16 cellular contexts compared by ENCODE assay signal in the genomic region with DNA sequence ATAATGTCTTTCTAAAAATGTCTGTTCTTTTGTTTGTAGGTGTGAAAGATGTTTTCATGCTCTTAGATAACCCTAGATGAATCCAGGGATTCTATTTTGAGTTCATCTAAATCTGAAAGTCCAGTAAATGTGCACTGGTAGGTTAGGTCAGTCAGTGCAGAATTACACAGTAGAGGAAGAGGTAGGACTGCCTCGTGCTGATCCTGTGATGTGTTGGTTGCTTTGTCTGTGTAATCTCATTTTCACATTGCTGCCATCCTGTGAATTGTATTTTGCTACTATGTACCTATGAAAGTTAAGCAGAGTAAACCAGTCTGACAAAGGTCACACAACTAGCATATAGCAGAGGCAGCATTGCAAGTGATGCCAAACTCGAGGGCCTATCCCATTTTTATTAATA.
"Had no signal": no experiment of that assay in that cellular context is flagged by ENCODE, and none has a peak within 500 bp of the region (broad histone marks: within the 10 kb centered on the region; RNA-seq: fewer than 3 reads in every experiment).

No MANE protein-coding gene starts in this region.

- H3K9me3 Mint-ChIP-seq: activated B cell treated with CpG ODN at 0.5 μM for 24 hours; activated naive CD4-positive, alpha-beta T cell treated with anti-CD3 and anti-CD28 coated beads, Interleukin-2, amount 10 ng/mL, durations not matched to agents 7 days and 5 days; memory B cell; type B pancreatic cell had no signal

- H3K4me3 ChIP-seq: sigmoid colon, thoracic aorta had no signal

- H3K4me3 Mint-ChIP-seq: activated B cell treated with CpG ODN at 0.5 μM for 24 hours; activated naive CD4-positive, alpha-beta T cell treated with anti-CD3 and anti-CD28 coated beads, Interleukin-2, amount 10 ng/mL, durations not matched to agents 7 days and 5 days; memory B cell; naive B cell; type B pancreatic cell had no signal

- H3K27ac Mint-ChIP-seq: activated B cell treated with CpG ODN at 0.5 μM for 24 hours; activated naive CD4-positive, alpha-beta T cell treated with anti-CD3 and anti-CD28 coated beads, Interleukin-2, amount 10 ng/mL, durations not matched to agents 7 days and 5 days; memory B cell; naive B cell; type B pancreatic cell had no signal

- H3K27me3 ChIP-seq: sigmoid colon had no signal

- H3K9me3 ChIP-seq: sigmoid colon, thoracic aorta had no signal

- H3K27ac ChIP-seq: thoracic aorta had no signal

- H3K27me3 Mint-ChIP-seq: activated B cell treated with CpG ODN at 0.5 μM for 24 hours; activated naive CD4-positive, alpha-beta T cell treated with anti-CD3 and anti-CD28 coated beads, Interleukin-2, amount 10 ng/mL, durations not matched to agents 7 days and 5 days; memory B cell; naive B cell; type B pancreatic cell had no signal

- DNase-seq: activated B cell treated with CpG ODN at 0.5 μM for 24 hours; activated CD4-positive, alpha-beta T cell treated with anti-CD3 and anti-CD28 coated beads for 4 hours; activated CD4-positive, alpha-beta T cell treated with anti-CD3 and anti-CD28 coated beads, Interleukin-2, amount 50 U/mL, for 48 hours; activated effector memory CD4-positive, alpha-beta T cell treated with anti-CD3 and anti-CD28 coated beads, Interleukin-2, amount 50 U/mL, for 16 hours; activated naive CD4-positive, alpha-beta T cell treated with anti-CD3 and anti-CD28 coated beads, Interleukin-2, amount 10 ng/mL, durations not matched to agents 7 days and 5 days; cortex of kidney; kidney; naive B cell; nucleus accumbens; posterior cingulate gyrus; sigmoid colon; stimulated activated CD4-positive, alpha-beta T cell treated with anti-CD3 and anti-CD28 coated beads, Interleukin-4, amount 100 ng/mL, for 1 hour; stimulated activated naive CD4-positive, alpha-beta T cell treated with Interleukin-2 at 50 U/mL for 16 hours had no signal
